44 cellular contexts compared by ENCODE assay signal in the genomic region with DNA sequence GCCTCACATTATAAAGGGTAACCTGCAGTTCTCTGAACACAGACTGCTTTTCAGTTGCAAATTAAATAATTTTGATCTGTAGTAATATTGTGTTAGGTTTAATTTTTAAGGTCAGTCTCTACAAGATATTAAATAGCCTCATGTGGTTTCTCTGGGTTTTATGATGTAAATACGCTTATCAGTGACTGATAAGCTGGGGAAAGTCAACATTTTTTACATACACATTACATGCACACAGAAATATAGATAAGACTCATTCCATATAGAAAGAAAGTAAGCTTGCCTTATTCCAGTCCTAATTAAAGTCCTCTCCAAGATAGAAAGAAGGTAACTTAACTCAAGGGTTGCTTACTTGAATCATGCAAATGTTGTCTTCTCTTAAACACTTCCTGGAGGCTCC. TPM values are rescaled to one million over a fixed set of nuclear protein-coding genes. Genes with fewer than 3 reads are reported as not detected.
"Had no signal": no experiment of that assay in that cellular context is flagged by ENCODE, and none has a peak within 500 bp of the region (broad histone marks: within the 10 kb centered on the region; RNA-seq: fewer than 3 reads in every experiment).

No MANE protein-coding gene starts in this region.

- H3K36me3 Mint-ChIP-seq: activated naive CD4-positive, alpha-beta T cell treated with anti-CD3 and anti-CD28 coated beads, Interleukin-2, amount 10 ng/mL, durations not matched to agents 7 days and 5 days; activated naive CD4-positive, alpha-beta T cell treated with anti-CD3 and anti-CD28 coated beads, Interleukin-2, amount 50 U/mL, for 24 hours; activated naive CD8-positive, alpha-beta T cell; activated naive CD8-positive, alpha-beta T cell treated with anti-CD3 and anti-CD28 coated beads for 36 hours; activated naive CD8-positive, alpha-beta T cell treated with anti-CD3 and anti-CD28 coated beads, Interleukin-2, amount 10 ng/mL, durations not matched to agents 7 days and 5 days; brain had no signal

- H3K27me3 ChIP-seq: adrenal gland, ascending aorta, body of pancreas, brain microvascular endothelial cell, breast epithelium, cardiac muscle cell had no signal

- FAIRE-seq: astrocyte, bronchial epithelial cell had no signal

- H3K4me3 Mint-ChIP-seq: activated naive CD4-positive, alpha-beta T cell treated with anti-CD3 and anti-CD28 coated beads for 36 hours; activated naive CD4-positive, alpha-beta T cell treated with anti-CD3 and anti-CD28 coated beads, Interleukin-2, amount 10 ng/mL, durations not matched to agents 7 days and 5 days; activated naive CD4-positive, alpha-beta T cell treated with anti-CD3 and anti-CD28 coated beads, Interleukin-2, amount 50 U/mL, for 24 hours; activated naive CD8-positive, alpha-beta T cell; activated naive CD8-positive, alpha-beta T cell treated with anti-CD3 and anti-CD28 coated beads for 36 hours; activated naive CD8-positive, alpha-beta T cell treated with anti-CD3 and anti-CD28 coated beads, Interleukin-2, amount 10 ng/mL, durations not matched to agents 7 days and 5 days; activated naive CD8-positive, alpha-beta T cell treated with anti-CD3 and anti-CD28 coated beads, Interleukin-2, amount 50 U/mL, for 24 hours; activated T-cell treated with anti-CD3 and anti-CD28 coated beads, Interleukin-2, amount 50 U/mL, for 24 hours; activated T-cell treated with anti-CD3 and anti-CD28 coated beads, Interleukin-2, amount 50 U/mL, for 4 hours; activated T-cell treated with anti-CD3 and anti-CD28 coated beads, Interleukin-2, amount 50 U/mL, for 72 hours; activated T-helper 1 cell treated with anti-CD3 and anti-CD28 coated beads, Interleukin-12 subunit alpha, Interleukin-12 subunit beta, Interleukin-2, Interleukin-4 antibody, amounts not matched to agents 30 ng/mL and 10 ng/mL and 1 ng/mL, durations not matched to agents 14 hours and 24 hours and 36 hours; activated T-helper 17 cell treated with anti-CD3 and anti-CD28 coated beads, Interleukin-2, amount 50 U/mL, for 72 hours; brain; central memory CD8-positive, alpha-beta T cell had no signal

- H3K4me1 ChIP-seq: adrenal gland, ascending aorta, body of pancreas, breast epithelium had no signal

- H3K27ac Mint-ChIP-seq: activated naive CD4-positive, alpha-beta T cell treated with anti-CD3 and anti-CD28 coated beads for 36 hours; activated naive CD4-positive, alpha-beta T cell treated with anti-CD3 and anti-CD28 coated beads, Interleukin-2, amount 10 ng/mL, durations not matched to agents 7 days and 5 days; activated naive CD4-positive, alpha-beta T cell treated with anti-CD3 and anti-CD28 coated beads, Interleukin-2, amount 50 U/mL, for 24 hours; activated naive CD4-positive, alpha-beta T cell treated with anti-CD3 and anti-CD28 coated beads, Interleukin-2, amount 50 U/mL, for 72 hours; activated naive CD8-positive, alpha-beta T cell; activated naive CD8-positive, alpha-beta T cell treated with anti-CD3 and anti-CD28 coated beads for 36 hours; activated naive CD8-positive, alpha-beta T cell treated with anti-CD3 and anti-CD28 coated beads, Interleukin-2, amount 10 ng/mL, durations not matched to agents 7 days and 5 days; activated naive CD8-positive, alpha-beta T cell treated with anti-CD3 and anti-CD28 coated beads, Interleukin-2, amount 50 U/mL, for 24 hours; activated T-cell treated with anti-CD3 and anti-CD28 coated beads, Interleukin-2, amount 50 U/mL, for 24 hours; activated T-cell treated with anti-CD3 and anti-CD28 coated beads, Interleukin-2, amount 50 U/mL, for 72 hours; activated T-helper 1 cell treated with anti-CD3 and anti-CD28 coated beads, Interleukin-12 subunit alpha, Interleukin-12 subunit beta, Interleukin-2, Interleukin-4 antibody, amounts not matched to agents 30 ng/mL and 10 ng/mL and 1 ng/mL, durations not matched to agents 14 hours and 24 hours and 36 hours; activated T-helper 17 cell treated with anti-CD3 and anti-CD28 coated beads, Interleukin-2, amount 50 U/mL, for 72 hours; activated T-helper 2 cell treated with anti-CD3 and anti-CD28 coated beads, Interferon-gamma antibody, Interleukin-2, Interleukin-4, amounts not matched to agents 10 μg/mL and 5 μg/mL and 100 μg/mL, durations not matched to agents 14 hours and 24 hours and 36 hours; brain had no signal

- H3K4me1 Mint-ChIP-seq: activated naive CD4-positive, alpha-beta T cell treated with anti-CD3 and anti-CD28 coated beads, Interleukin-2, amount 10 ng/mL, durations not matched to agents 7 days and 5 days; activated naive CD4-positive, alpha-beta T cell treated with anti-CD3 and anti-CD28 coated beads, Interleukin-2, amount 50 U/mL, for 24 hours; activated naive CD8-positive, alpha-beta T cell treated with anti-CD3 and anti-CD28 coated beads for 36 hours; activated naive CD8-positive, alpha-beta T cell treated with anti-CD3 and anti-CD28 coated beads, Interleukin-2, amount 10 ng/mL, durations not matched to agents 7 days and 5 days; activated naive CD8-positive, alpha-beta T cell treated with anti-CD3 and anti-CD28 coated beads, Interleukin-2, amount 50 U/mL, for 24 hours; activated T-helper 17 cell treated with anti-CD3 and anti-CD28 coated beads, Interleukin-2, amount 50 U/mL, for 72 hours; brain; central memory CD8-positive, alpha-beta T cell had no signal

- ATAC-seq: activated naive CD4-positive, alpha-beta T cell treated with anti-CD3 and anti-CD28 coated beads, Interleukin-2, amount 50 U/mL, for 72 hours; activated naive CD8-positive, alpha-beta T cell treated with anti-CD3 and anti-CD28 coated beads, Interleukin-2, amount 50 U/mL, for 24 hours; activated T-cell treated with anti-CD3 and anti-CD28 coated beads, Interleukin-2, amount 50 U/mL, for 4 hours; activated T-cell treated with anti-CD3 and anti-CD28 coated beads, Interleukin-2, amount 50 U/mL, for 72 hours; activated T-helper 17 cell treated with anti-CD3 and anti-CD28 coated beads, Interleukin-2, amount 50 U/mL, for 72 hours; body of pancreas had no signal

- H3K36me3 ChIP-seq: adrenal gland, ascending aorta, brain microvascular endothelial cell, breast epithelium, cardiac muscle cell had no signal

- DNase-seq: activated effector memory CD4-positive, alpha-beta T cell treated with anti-CD3 and anti-CD28 coated beads, Interleukin-2, amount 50 U/mL, for 16 hours; activated effector memory CD4-positive, alpha-beta T cell treated with Interleukin-2 at 50 U/mL for 16 hours; activated gamma-delta T cell; activated gamma-delta T cell treated with Interleukin-2 at 50 U/mL for 16 hours; activated naive CD4-positive, alpha-beta T cell; activated naive CD4-positive, alpha-beta T cell treated with anti-CD3 and anti-CD28 coated beads for 36 hours; activated naive CD4-positive, alpha-beta T cell treated with anti-CD3 and anti-CD28 coated beads, Interleukin-2, amount 10 ng/mL, durations not matched to agents 7 days and 5 days; activated naive CD4-positive, alpha-beta T cell treated with anti-CD3 and anti-CD28 coated beads, Interleukin-2, amount 50 U/mL, for 16 hours; activated naive CD4-positive, alpha-beta T cell treated with Interleukin-2 at 50 U/mL for 16 hours; activated naive CD8-positive, alpha-beta T cell treated with anti-CD3 and anti-CD28 coated beads for 36 hours; activated naive CD8-positive, alpha-beta T cell treated with anti-CD3 and anti-CD28 coated beads, Interleukin-2, amount 10 ng/mL, durations not matched to agents 7 days and 5 days; activated naive CD8-positive, alpha-beta T cell treated with anti-CD3 and anti-CD28 coated beads, Interleukin-2, amount 50 U/mL, for 24 hours; activated T-cell treated with anti-CD3 and anti-CD28 coated beads for 4 hours; activated T-cell treated with anti-CD3 and anti-CD28 coated beads, Interleukin-2, amount 50 U/mL, for 1 hour; activated T-cell treated with anti-CD3 and anti-CD28 coated beads, Interleukin-2, amount 50 U/mL, for 24 hours; activated T-cell treated with anti-CD3 and anti-CD28 coated beads, Interleukin-2, amount 50 U/mL, for 4 hours; activated T-cell treated with anti-CD3 and anti-CD28 coated beads, Interleukin-2, amount 50 U/mL, for 48 hours; activated T-cell treated with anti-CD3 and anti-CD28 coated beads, Interleukin-2, amount 50 U/mL, for 72 hours; adrenal gland; amniotic stem cell; amygdala; anterior cingulate cortex; aorta; body of pancreas; brain microvascular endothelial cell; caudate nucleus; central memory CD4-positive, alpha-beta T cell; cerebellar nuclear complex had no signal

- H3K27me3 Mint-ChIP-seq: activated naive CD4-positive, alpha-beta T cell treated with anti-CD3 and anti-CD28 coated beads, Interleukin-2, amount 10 ng/mL, durations not matched to agents 7 days and 5 days; activated naive CD4-positive, alpha-beta T cell treated with anti-CD3 and anti-CD28 coated beads, Interleukin-2, amount 50 U/mL, for 24 hours; activated naive CD8-positive, alpha-beta T cell; activated naive CD8-positive, alpha-beta T cell treated with anti-CD3 and anti-CD28 coated beads for 36 hours; activated naive CD8-positive, alpha-beta T cell treated with anti-CD3 and anti-CD28 coated beads, Interleukin-2, amount 10 ng/mL, durations not matched to agents 7 days and 5 days; activated naive CD8-positive, alpha-beta T cell treated with anti-CD3 and anti-CD28 coated beads, Interleukin-2, amount 50 U/mL, for 24 hours; activated T-cell treated with anti-CD3 and anti-CD28 coated beads, Interleukin-2, amount 50 U/mL, for 24 hours; activated T-helper 17 cell treated with anti-CD3 and anti-CD28 coated beads, Interleukin-2, amount 50 U/mL, for 72 hours; central memory CD8-positive, alpha-beta T cell had no signal

- H3K27ac ChIP-seq: adrenal gland, ascending aorta, body of pancreas, brain microvascular endothelial cell, breast epithelium, cardiac muscle cell had no signal

- H3K4me3 ChIP-seq: adrenal gland, ascending aorta, body of pancreas, breast epithelium, cardiac muscle cell had no signal

- H3K9me3 ChIP-seq: adrenal gland, ascending aorta, body of pancreas, breast epithelium had no signal

- H3K9me3 Mint-ChIP-seq: activated naive CD8-positive, alpha-beta T cell treated with anti-CD3 and anti-CD28 coated beads, Interleukin-2, amount 50 U/mL, for 24 hours had no signal

RNA-seq across cellular contexts. Expression of a gene that starts 1.6 kb away (rescaled TPM):
- total RNA-seq: activated naive CD4-positive, alpha-beta T cell treated with anti-CD3 and anti-CD28 coated beads for 36 hours; activated naive CD4-positive, alpha-beta T cell treated with anti-CD3 and anti-CD28 coated beads, Interleukin-2, amount 50 U/mL, for 72 hours; activated naive CD8-positive, alpha-beta T cell treated with anti-CD3 and anti-CD28 coated beads for 36 hours; activated naive CD8-positive, alpha-beta T cell treated with anti-CD3 and anti-CD28 coated beads, Interleukin-2, amount 10 ng/mL, durations not matched to agents 7 days and 5 days; activated T-cell treated with anti-CD3 and anti-CD28 coated beads, Interleukin-2, amount 50 U/mL, for 4 hours; activated T-cell treated with anti-CD3 and anti-CD28 coated beads, Interleukin-2, amount 50 U/mL, for 72 hours; activated T-helper 1 cell treated with anti-CD3 and anti-CD28 coated beads, Interleukin-12 subunit alpha, Interleukin-12 subunit beta, Interleukin-2, Interleukin-4 antibody, amounts not matched to agents 30 ng/mL and 10 ng/mL and 1 ng/mL, durations not matched to agents 14 hours and 24 hours and 36 hours; activated T-helper 17 cell treated with anti-CD3 and anti-CD28 coated beads, Interleukin-2, amount 50 U/mL, for 72 hours; activated T-helper 2 cell treated with anti-CD3 and anti-CD28 coated beads, Interferon-gamma antibody, Interleukin-2, Interleukin-4, amounts not matched to agents 10 μg/mL and 5 μg/mL and 100 μg/mL, durations not matched to agents 14 hours and 24 hours and 36 hours; adrenal gland; aorta; ascending aorta; astrocyte; body of pancreas; breast epithelium; bronchial epithelial cell; cardiac muscle cell; cardiac septum; cerebellum had no signal
- polyA plus RNA-seq: adipose tissue, adrenal gland, aorta, cardiac muscle cell had no signal

RNA-seq across cellular contexts. Expression of a gene that starts 16.4 kb away (rescaled TPM):
- total RNA-seq: activated naive CD4-positive, alpha-beta T cell treated with anti-CD3 and anti-CD28 coated beads for 36 hours; activated naive CD4-positive, alpha-beta T cell treated with anti-CD3 and anti-CD28 coated beads, Interleukin-2, amount 50 U/mL, for 72 hours; activated naive CD8-positive, alpha-beta T cell treated with anti-CD3 and anti-CD28 coated beads for 36 hours; activated naive CD8-positive, alpha-beta T cell treated with anti-CD3 and anti-CD28 coated beads, Interleukin-2, amount 10 ng/mL, durations not matched to agents 7 days and 5 days; activated T-cell treated with anti-CD3 and anti-CD28 coated beads, Interleukin-2, amount 50 U/mL, for 4 hours; activated T-cell treated with anti-CD3 and anti-CD28 coated beads, Interleukin-2, amount 50 U/mL, for 72 hours; activated T-helper 1 cell treated with anti-CD3 and anti-CD28 coated beads, Interleukin-12 subunit alpha, Interleukin-12 subunit beta, Interleukin-2, Interleukin-4 antibody, amounts not matched to agents 30 ng/mL and 10 ng/mL and 1 ng/mL, durations not matched to agents 14 hours and 24 hours and 36 hours; activated T-helper 17 cell treated with anti-CD3 and anti-CD28 coated beads, Interleukin-2, amount 50 U/mL, for 72 hours; activated T-helper 2 cell treated with anti-CD3 and anti-CD28 coated beads, Interferon-gamma antibody, Interleukin-2, Interleukin-4, amounts not matched to agents 10 μg/mL and 5 μg/mL and 100 μg/mL, durations not matched to agents 14 hours and 24 hours and 36 hours; adrenal gland; aorta; ascending aorta; astrocyte; body of pancreas; breast epithelium; bronchial epithelial cell; cardiac muscle cell; cardiac septum; cerebellum had no signal
- polyA plus RNA-seq: adipose tissue, adrenal gland, aorta, cardiac muscle cell had no signal
